Comparison of ENCODE assay signal across 18 cellular contexts in genomic region chr17:81126281-81127132, GRCh38. TPM values are rescaled to one million over a fixed set of nuclear protein-coding genes. Genes with fewer than 3 reads are reported as not detected.
DNase-seq lines count a peak whose midpoint lies in the region; ATAC-seq, FAIRE-seq and TF ChIP-seq lines count a peak whose summit lies in the region.
"Had no signal": no experiment of that assay in that cellular context is flagged by ENCODE, and none has a peak within 500 bp of the region (broad histone marks: within the 10 kb centered on the region; RNA-seq: fewer than 3 reads in every experiment).

No MANE protein-coding gene starts in this region.

- ATAC-seq in HepG2 (no peak), right lobe of liver (no peak), GM18858 (IDR thresholded peaks at IDR 0.05; ENCODE audit: unreplicated experiment) (no peak), HG03460 (IDR thresholded peaks at IDR 0.05; ENCODE audit: unreplicated experiment) (no peak)
- ATAC-seq: K562 had no signal

- TF ChIP-seq RAD21 in HepG2 (CRISPR knock-in tag; IDR thresholded peaks at IDR 0.05) = no peak

- DNase-seq in HepG2 (ENCODE audit: low spot score) (no peak), right lobe of liver (no peak), hippocampal formation (lab: John Stamatoyannopoulos, UW) (peak; percentile 28 to 51), occipital lobe (lab: John Stamatoyannopoulos, UW) (peak; percentile 29), HUDEP-2 (lab: John Stamatoyannopoulos, UW; ENCODE audit: unreplicated experiment in 76 of 76) (no peak)
- no peak for DNase-seq in stimulated activated CD8-positive, alpha-beta memory T cell treated with anti-CD3 and anti-CD28 coated beads, Interleukin-4, amount 100 ng/mL, for 48 hours
- DNase-seq: NCI-H1436 treated with DMSO at 0.1 percent for 48 hours, NCI-H2227 treated with DMSO at 0.1 percent for 48 hours, NCI-H524 treated with DMSO at 0.1 percent for 48 hours, OCI-M1 had no signal

- 82% methylated on average over 19 of the region's 34 CpGs for WGBS in HepG2 (ENCODE audit: low lambda C conversion rate)
- 0% methylated on average over 1 of the region's 34 CpGs for WGBS in right lobe of liver (ENCODE audit: insufficient coverage, low coverage, low lambda C conversion rate, missing lambda C conversion rate)

- CTCF ChIA-PET in HepG2 (lab: Yijun Ruan, JAX; ENCODE audit: low intra/inter-chr PET ratio, low total read pairs) = no interaction called here

- H3K4me2 ChIP-seq in HepG2 (ENCODE audit: low read depth, low read length) = no peak overlapping the region

- H3K9ac ChIP-seq in HepG2 (ENCODE audit: insufficient read depth, low read depth, low read length) = no peak overlapping the region

- in situ Hi-C loops in HepG2 (cut with HindIII; ENCODE audit: extremely low pct_ligation_motif_present, low pct_unique_long_range_greater_than_20kb) = no loop called here

- TF ChIP-seq CTCF in HepG2 (CRISPR knock-in tag; IDR thresholded peaks at IDR 0.05) (no peak), right lobe of liver (IDR thresholded peaks at IDR 0.05) (no peak)

- no peak for FAIRE-seq in HepG2 (lab: Jason Lieb, UNC)
- FAIRE-seq: K562 had no signal

- POLR2A ChIA-PET in HepG2 (lab: Yijun Ruan, JAX) = no interaction called here

- no peaks in the 10 kb centered on the region; the same call in 1 of the 2 replicates for H4K20me1 ChIP-seq in HepG2 (ENCODE audit: insufficient read depth, low read length)

- H3K27ac ChIP-seq in HepG2 (ENCODE audit: extremely low read length, insufficient read depth, low read length) (no peak overlapping the region), right lobe of liver (no peak overlapping the region)
- H3K27ac ChIP-seq: 22Rv1, C4-2B had no signal

- H3K36me3 ChIP-seq in HepG2 (replicated peaks in 1 of 2; ENCODE audit: control insufficient read depth in 1 of 2, insufficient read depth in 2 of 2, low read length in 2 of 2) (no peaks in the 10 kb centered on the region), right lobe of liver (no peaks in the 10 kb centered on the region)
- H3K36me3 ChIP-seq: HAP-1 had no signal

- intact Hi-C loops in HepG2 (cut with micrococcal nuclease; ENCODE audit: unreplicated experiment) = no loop called here
- intact Hi-C loops in right lobe of liver (cut with DNase I) = no loop called here

- H3K4me1 ChIP-seq in HepG2 (ENCODE audit: insufficient read depth, low read length) (peaks cover 23% of the 10 kb centered on the region), right lobe of liver (no peaks in the 10 kb centered on the region)
- H3K4me1 ChIP-seq: HAP-1 had no signal

- BruUV-seq in HepG2 (replicated peaks; lab: Mats Ljungman, UMichigan) = no TSS peak

- H3K27me3 ChIP-seq in HepG2 (ENCODE audit: control insufficient read depth in 1 of 2, insufficient read depth in 2 of 2, low read length in 2 of 2) (no peaks in the 10 kb centered on the region), right lobe of liver (no peaks in the 10 kb centered on the region)

- no peaks in the 10 kb centered on the region for H3K79me2 ChIP-seq in HepG2 (ENCODE audit: insufficient read depth, low read length)

- H3K4me3 ChIP-seq in HepG2 (replicated peaks in 1 of 3; ENCODE audit: insufficient read depth in 1 of 3, low read depth in 2 of 3, low read length in 3 of 3) = no peak overlapping the region
- H3K4me3 ChIP-seq in right lobe of liver = no peak overlapping the region
- H3K4me3 ChIP-seq: HAP-1, K562 had no signal

- no peak for TF ChIP-seq POLR2A in HepG2 (IDR thresholded peaks at IDR 0.05; ENCODE audit: insufficient read depth in 1 of 2, low read depth in 2 of 2, low read length in 2 of 2)
- no peak for TF ChIP-seq POLR2A in right lobe of liver (IDR thresholded peaks at IDR 0.05)

- H2AFZ ChIP-seq in HepG2 (ENCODE audit: low read length) = no peak overlapping the region

- H3K9me3 ChIP-seq in HepG2 (ENCODE audit: low read length) = no peaks in the 10 kb centered on the region
- H3K9me3 ChIP-seq in right lobe of liver = no peaks in the 10 kb centered on the region
- H3K9me3 ChIP-seq: HAP-1 had no signal

- TF ChIP-seq EP300 in HepG2 (IDR thresholded peaks at IDR 0.05; ENCODE audit: low read depth in 2 of 2, low read length in 2 of 2) (no peak), HepG2 (CRISPR knock-in tag; IDR thresholded peaks at IDR 0.05; ENCODE audit: borderline replicate concordance) (no peak)

TF ChIP-seq in HepG2, 621 proteins besides CTCF, POLR2A, EP300 and RAD21:
- no peak for TF ChIP-seq SIX1 (CRISPR knock-in tag; IDR thresholded peaks at IDR 0.05; ENCODE audit: borderline replicate concordance)
- peak; percentile 27 for TF ChIP-seq HNRNPK (IDR thresholded peaks at IDR 0.05; ENCODE audit: low read depth, low read length, poor library complexity, severe bottlenecking)
- TF ChIP-seq AGO2 (optimal IDR thresholded peaks at IDR 0.05; ENCODE audit: low read depth, low read length) = peak; percentile 18
- TF ChIP-seq PBX3 (CRISPR knock-in tag; IDR thresholded peaks at IDR 0.05; ENCODE audit: borderline replicate concordance) = no peak
TF ChIP-seq in HepG2: peak in this region for 2.

RNA-seq across cellular contexts. Expression of gene PVALEF, which starts 38.8 kb away (rescaled TPM):
- total RNA-seq in HepG2 (2016; rRNA removed; fragmentation: Illumina TruSeq; extraction: Trizol) (0.18 TPM in 1 of 2 replicates, not detected in the other), right lobe of liver (not detected), occipital lobe (not detected)
- 0.40 and 0.53 TPM in 2 replicates for total RNA-seq in HepG2 (2016; cell fraction: cytosol; rRNA removed; fragmentation: Illumina TruSeq; extraction: Trizol; ENCODE audit: low read depth)
- total RNA-seq in HepG2 (2016; cell fraction: insoluble cytoplasmic fraction; rRNA removed; fragmentation: Illumina TruSeq; extraction: Trizol) = 0.13 and 0.22 TPM in 2 replicates
- 0.25 and 0.28 TPM in 2 replicates for total RNA-seq in HepG2 (2016; cell fraction: membrane; rRNA removed; fragmentation: Illumina TruSeq; extraction: Trizol)
- 0.28 TPM in 1 of 2 replicates, not detected in the other for total RNA-seq in HepG2 (2016; cell fraction: nucleus; rRNA removed; fragmentation: Illumina TruSeq; extraction: Trizol)
- 0.18 and 0.24 TPM in 2 replicates for polyA plus RNA-seq in HepG2 (2011; rRNA removed)
- 0.11 TPM in 1 of 2 replicates, not detected in the other for polyA plus RNA-seq in HepG2 (2011; cell fraction: cytosol; rRNA removed)
- 0.21 and 0.42 TPM in 2 replicates for polyA plus RNA-seq in HepG2 (2011; cell fraction: nucleus; rRNA removed)
- polyA plus RNA-seq in HepG2 (2012) = not detected in 2 replicates
- 0.29 and 0.34 TPM in 2 replicates for polyA plus RNA-seq in HepG2 (2016; cell fraction: cytosol; fragmentation: Illumina TruSeq; extraction: Trizol; ENCODE audit: low read depth)
- polyA plus RNA-seq in HepG2 (2016; cell fraction: insoluble cytoplasmic fraction; fragmentation: Illumina TruSeq; extraction: Trizol; ENCODE audit: low read depth) = 0.39 and 0.44 TPM in 2 replicates
- 0.14 and 0.19 TPM in 2 replicates for polyA plus RNA-seq in HepG2 (2016; cell fraction: membrane; fragmentation: Illumina TruSeq; extraction: Trizol; ENCODE audit: low read depth)
- 0.36 TPM in 1 of 2 replicates, not detected in the other for polyA plus RNA-seq in HepG2 (2016; cell fraction: nucleus; fragmentation: Illumina TruSeq; extraction: Trizol; ENCODE audit: insufficient read depth, low read depth)
- 0.09 and 0.18 TPM in 2 replicates for polyA minus RNA-seq in HepG2 (2011; rRNA and poly(A)+ RNA removed; ENCODE audit: low replicate concordance)
- polyA minus RNA-seq in HepG2 (2011; cell fraction: cytosol; rRNA and poly(A)+ RNA removed) = not detected in 2 replicates
- not detected in 2 replicates for polyA minus RNA-seq in HepG2 (2011; cell fraction: nucleus; rRNA and poly(A)+ RNA removed)
- total RNA-seq: HT-29, K562, SK-MEL-5 had no signal
- polyA plus RNA-seq: K562 had no signal

RNA-seq across cellular contexts. Expression of gene AATK, which starts 39.5 kb away (rescaled TPM):
- total RNA-seq in HepG2 (2016; rRNA removed; fragmentation: Illumina TruSeq; extraction: Trizol) = 6.1 and 8.4 TPM in 2 replicates
- 1.5 and 2.0 TPM in 2 replicates for total RNA-seq in HepG2 (2016; cell fraction: cytosol; rRNA removed; fragmentation: Illumina TruSeq; extraction: Trizol; ENCODE audit: low read depth)
- total RNA-seq in HepG2 (2016; cell fraction: insoluble cytoplasmic fraction; rRNA removed; fragmentation: Illumina TruSeq; extraction: Trizol) = 5.3 and 9.5 TPM in 2 replicates
- 2.9 and 3.0 TPM in 2 replicates for total RNA-seq in HepG2 (2016; cell fraction: membrane; rRNA removed; fragmentation: Illumina TruSeq; extraction: Trizol)
- 9.7 and 12.6 TPM in 2 replicates for total RNA-seq in HepG2 (2016; cell fraction: nucleus; rRNA removed; fragmentation: Illumina TruSeq; extraction: Trizol)
- polyA plus RNA-seq in HepG2 (2011; rRNA removed) = 2.9 and 5.2 TPM in 2 replicates
- 2.9 and 4.3 TPM in 2 replicates for polyA plus RNA-seq in HepG2 (2011; cell fraction: cytosol; rRNA removed)
- 15.0 and 16.5 TPM in 2 replicates for polyA plus RNA-seq in HepG2 (2011; cell fraction: nucleus; rRNA removed)
- 4.4 and 8.0 TPM in 2 replicates for polyA plus RNA-seq in HepG2 (2012)
- 0.54 and 0.65 TPM in 2 replicates for polyA plus RNA-seq in HepG2 (2016; cell fraction: cytosol; fragmentation: Illumina TruSeq; extraction: Trizol; ENCODE audit: low read depth)
- polyA plus RNA-seq in HepG2 (2016; cell fraction: insoluble cytoplasmic fraction; fragmentation: Illumina TruSeq; extraction: Trizol; ENCODE audit: low read depth) = 5.7 and 6.0 TPM in 2 replicates
- polyA plus RNA-seq in HepG2 (2016; cell fraction: membrane; fragmentation: Illumina TruSeq; extraction: Trizol; ENCODE audit: low read depth) = 1.1 and 1.8 TPM in 2 replicates
- 14.7 and 18.3 TPM in 2 replicates for polyA plus RNA-seq in HepG2 (2016; cell fraction: nucleus; fragmentation: Illumina TruSeq; extraction: Trizol; ENCODE audit: insufficient read depth, low read depth)
- polyA minus RNA-seq in HepG2 (2011; rRNA and poly(A)+ RNA removed; ENCODE audit: low replicate concordance) = 20.3 and 42.0 TPM in 2 replicates
- 7.4 and 11.0 TPM in 2 replicates for polyA minus RNA-seq in HepG2 (2011; cell fraction: cytosol; rRNA and poly(A)+ RNA removed)
- 3.6 and 4.6 TPM in 2 replicates for polyA minus RNA-seq in HepG2 (2011; cell fraction: nucleus; rRNA and poly(A)+ RNA removed)
- total RNA-seq in right lobe of liver = 1 to 10 TPM in 2 of 6 experiments, under 1 TPM in 4; 0.31 to 1.2 (median 0.86) TPM
- total RNA-seq in occipital lobe = 10.1 TPM

Comparison
In these comparisons a context has a peak if more than half of its experiments do, and no peak if none do; other contexts are left out.
1. DNase-seq: peak in hippocampal formation (2 of 2) and occipital lobe (single experiment); none in HepG2 (single experiment), right lobe of liver (0 of 3), stimulated activated CD8-positive, alpha-beta memory T cell treated with anti-CD3 and anti-CD28 coated beads, Interleukin-4, amount 100 ng/mL, for 48 hours (single experiment) and HUDEP-2 (0 of 76).